ENCODE assay signal across 13 cellular contexts in genomic region chr2:24739355-24740025, GRCh38.
"Had no signal": no experiment of that assay in that cellular context is flagged by ENCODE, and none has a peak within 500 bp of the region (broad histone marks: within the 10 kb centered on the region; RNA-seq: fewer than 3 reads in every experiment).

No MANE protein-coding gene starts in this region.

- H3K27me3 Mint-ChIP-seq: T-helper 17 cell had no signal

- H3K4me1 ChIP-seq: colonic mucosa had no signal

- H3K9me3 ChIP-seq: colonic mucosa, left ventricle myocardium inferior, transverse colon had no signal

- H3K27ac ChIP-seq: cardiac muscle cell, colonic mucosa, epithelial cell of prostate, left ventricle myocardium inferior, transverse colon had no signal

- H3K36me3 ChIP-seq: cardiac muscle cell, colonic mucosa had no signal

- H3K4me3 Mint-ChIP-seq: T-helper 17 cell had no signal

- ATAC-seq: T-helper 17 cell had no signal

- H3K27me3 ChIP-seq: cardiac muscle cell, colonic mucosa, transverse colon had no signal

- H3K27ac Mint-ChIP-seq: T-helper 17 cell had no signal

- H3K4me3 ChIP-seq: cardiac muscle cell, colonic mucosa, left ventricle myocardium inferior, transverse colon had no signal

- DNase-seq: activated CD4-positive, alpha-beta T cell treated with anti-CD3 and anti-CD28 coated beads, Interleukin-2, amount 50 U/mL, for 1 hour; activated CD4-positive, CD25-positive, alpha-beta regulatory T cell; activated naive CD4-positive, alpha-beta T cell; aorta; colonic mucosa; effector CD4-positive, alpha-beta T cell; kidney; left ventricle myocardium inferior; mesenchymal stem cell; T-helper 17 cell; transverse colon had no signal
